ENCODE assay signal across 17 cellular contexts in the genomic region with DNA sequence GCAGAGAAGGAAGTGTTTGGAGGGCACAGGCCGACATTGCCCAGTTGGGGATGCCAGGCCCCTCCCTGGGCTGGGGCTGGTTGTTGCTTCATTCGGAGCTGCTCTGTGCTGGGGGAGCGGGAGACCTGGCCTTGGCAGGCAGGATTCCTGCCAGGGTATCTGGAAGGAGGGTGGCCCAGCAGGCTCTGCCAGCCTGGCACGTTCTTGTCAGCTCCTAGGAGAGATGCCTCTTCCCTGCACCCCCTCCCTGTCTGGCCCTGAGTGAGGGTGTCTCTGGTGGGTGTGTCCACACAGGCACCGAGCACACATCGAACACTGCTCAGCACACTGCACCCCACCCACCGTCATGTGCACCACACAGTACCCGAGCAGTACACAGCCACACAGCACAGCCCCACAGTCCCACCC. TPM values are rescaled to one million over a fixed set of nuclear protein-coding genes. Genes with fewer than 3 reads are reported as not detected.
DNase-seq lines count a peak whose midpoint lies in the region; ATAC-seq, FAIRE-seq and TF ChIP-seq lines count a peak whose summit lies in the region.
"Had no signal": no experiment of that assay in that cellular context is flagged by ENCODE, and none has a peak within 500 bp of the region (broad histone marks: within the 10 kb centered on the region; RNA-seq: fewer than 3 reads in every experiment).

No MANE protein-coding gene starts in this region.

- no peak overlapping the region for H3K9ac ChIP-seq in kidney (ENCODE audit: low read length in 2 of 2)

- FAIRE-seq in kidney (lab: Jason Lieb, UNC), result no peak
- FAIRE-seq: GM12892, GM19239, RCC 7860 had no signal

- H3K4me1 Mint-ChIP-seq in chondrocyte (ENCODE audit: low read depth), result peaks cover 62% of the 10 kb centered on the region
- H3K4me1 Mint-ChIP-seq in stimulated activated memory B cell treated with anti-CD40 and anti-IgM and Interleukin-4, amounts not matched to agents 10 μg/mL and 1 μg/mL and 100 μg/mL, for 72 hours, result no peaks in the 10 kb centered on the region
- H3K4me1 Mint-ChIP-seq: central memory CD8-positive, alpha-beta T cell; naive thymus-derived CD8-positive, alpha-beta T cell had no signal

- no peaks in the 10 kb centered on the region for H3K9me3 ChIP-seq in kidney (ENCODE audit: control insufficient read depth in 1 of 2, low read length in 2 of 2)
- no peaks in the 10 kb centered on the region for H3K9me3 ChIP-seq in Peyer's patch

- TF ChIP-seq POLR2A in Peyer's patch (IDR thresholded peaks at IDR 0.05), result no peak

- H3K4me3 Mint-ChIP-seq in chondrocyte (ENCODE audit: unreplicated experiment), result peak overlapping the region; percentile 83
- H3K4me3 Mint-ChIP-seq in stimulated activated memory B cell treated with anti-CD40 and anti-IgM and Interleukin-4, amounts not matched to agents 10 μg/mL and 1 μg/mL and 100 μg/mL, for 72 hours, result no peak overlapping the region
- H3K4me3 Mint-ChIP-seq: central memory CD8-positive, alpha-beta T cell; naive thymus-derived CD8-positive, alpha-beta T cell had no signal

- intact Hi-C loops in kidney (cut with DNase I), result no loop called here

- H3K27me3 ChIP-seq in Peyer's patch, result no peaks in the 10 kb centered on the region

- no peak for ATAC-seq in stimulated activated memory B cell treated with anti-CD40 and anti-IgM and Interleukin-4, amounts not matched to agents 10 μg/mL and 1 μg/mL and 100 μg/mL, for 72 hours
- no peak for ATAC-seq in GM21390 (IDR thresholded peaks at IDR 0.05; ENCODE audit: unreplicated experiment)
- ATAC-seq: naive thymus-derived CD8-positive, alpha-beta T cell had no signal

- peaks cover 0 to 5% of the 10 kb centered on the region in 2 donors for H3K4me1 ChIP-seq in kidney (ENCODE audit: control insufficient read depth in 1 of 2, insufficient read depth in 1 of 2, low read depth in 1 of 2, low read length in 2 of 2)
- peaks cover 0 to 28% (median 0%) of the 10 kb centered on the region in 4 donors for H3K4me1 ChIP-seq in Peyer's patch

- no peaks in the 10 kb centered on the region for H3K36me3 ChIP-seq in kidney (ENCODE audit: control insufficient read depth in 1 of 2, insufficient read depth in 2 of 2, low read length in 2 of 2)
- peaks cover 0 to 3% (median 0%) of the 10 kb centered on the region in 3 donors for H3K36me3 ChIP-seq in Peyer's patch

- H3K36me3 Mint-ChIP-seq in chondrocyte (ENCODE audit: low read depth), result peaks cover 31% of the 10 kb centered on the region
- H3K36me3 Mint-ChIP-seq in stimulated activated memory B cell treated with anti-CD40 and anti-IgM and Interleukin-4, amounts not matched to agents 10 μg/mL and 1 μg/mL and 100 μg/mL, for 72 hours, result no peaks in the 10 kb centered on the region
- H3K36me3 Mint-ChIP-seq: naive thymus-derived CD8-positive, alpha-beta T cell had no signal

- no peaks in the 10 kb centered on the region for H3K27me3 Mint-ChIP-seq in chondrocyte (ENCODE audit: low read depth)
- peaks cover 39% of the 10 kb centered on the region for H3K27me3 Mint-ChIP-seq in stimulated activated memory B cell treated with anti-CD40 and anti-IgM and Interleukin-4, amounts not matched to agents 10 μg/mL and 1 μg/mL and 100 μg/mL, for 72 hours

- TF ChIP-seq CTCF in chondrocyte (IDR thresholded peaks at IDR 0.05) (no peak), kidney (IDR thresholded peaks at IDR 0.05; ENCODE audit: borderline replicate concordance, extremely low read depth, insufficient read depth) (no peak), Peyer's patch (IDR thresholded peaks at IDR 0.05) (no peak)

- peak overlapping the region; percentile 99 for H3K27ac Mint-ChIP-seq in chondrocyte (ENCODE audit: unreplicated experiment)
- no peak overlapping the region for H3K27ac Mint-ChIP-seq in stimulated activated memory B cell treated with anti-CD40 and anti-IgM and Interleukin-4, amounts not matched to agents 10 μg/mL and 1 μg/mL and 100 μg/mL, for 72 hours

- DNase-seq in D341Med (ENCODE audit: low spot score) (peak; percentile 49), chondrocyte (ENCODE audit: low spot score) (no peak), kidney (peak; percentile 65), SKM-1 (lab: John Stamatoyannopoulos, UW; ENCODE audit: unreplicated experiment) (no peak), Peyer's patch (no peak)
- DNase-seq: activated naive CD4-positive, alpha-beta T cell; DND-41; NCI-H510A; stimulated activated CD4-positive, alpha-beta T cell treated with anti-CD3 and anti-CD28 coated beads, Interleukin-12 subunit alpha, Interleukin-12 subunit beta, amount 100 ng/mL, for 4 hours had no signal

- H3K27ac ChIP-seq in kidney (ENCODE audit: low read depth in 2 of 2, low read length in 2 of 2) (peak overlapping the region in 1 of 2 donors; percentile 88), skin epidermis (peak overlapping the region in 16 of 21 experiments; percentile 4 to 96 (median 86)), Peyer's patch (peak overlapping the region in 2 of 4 donors; percentile 79 to 91)

- H3K9me3 Mint-ChIP-seq in chondrocyte (ENCODE audit: low read depth), result no peaks in the 10 kb centered on the region
- H3K9me3 Mint-ChIP-seq in stimulated activated memory B cell treated with anti-CD40 and anti-IgM and Interleukin-4, amounts not matched to agents 10 μg/mL and 1 μg/mL and 100 μg/mL, for 72 hours, result no peaks in the 10 kb centered on the region
- H3K9me3 Mint-ChIP-seq: central memory CD8-positive, alpha-beta T cell; naive thymus-derived CD8-positive, alpha-beta T cell had no signal

- H3K4me3 ChIP-seq in kidney (ENCODE audit: low read length in 2 of 2) (no peak overlapping the region), skin epidermis (no peak overlapping the region), Peyer's patch (no peak overlapping the region)

RNA-seq across cellular contexts. Expression of a gene that starts 35.2 kb away (rescaled TPM):
- total RNA-seq in chondrocyte (109 to 165 TPM (median 157 TPM) in 3 replicates), kidney (53.8 TPM), Peyer's patch (10 to 100 TPM in 2 of 4 donors, 1 to 10 TPM in 1, under 1 TPM in 1; 0.88 to 36.3 (median 8.9) TPM)
- polyA plus RNA-seq in kidney (ENCODE audit: insufficient read depth, low read depth, low replicate concordance), result 7.6 TPM
- total RNA-seq: naive thymus-derived CD8-positive, alpha-beta T cell had no signal

Comparison
In these comparisons a context has a peak if more than half of its experiments do, and no peak if none do; other contexts are left out.
1. DNase-seq: peak in D341Med (single experiment) and kidney (single experiment); none in chondrocyte (single experiment), SKM-1 (single experiment) and Peyer's patch (0 of 3).